In genomic region chr5:106862450-106863193, GRCh38 we compare ENCODE assay signal across 14 cellular contexts.
DNase-seq lines count a peak whose midpoint lies in the region; ATAC-seq and TF ChIP-seq lines count a peak whose summit lies in the region.
"Had no signal": no experiment of that assay in that cellular context is flagged by ENCODE, and none has a peak within 500 bp of the region (broad histone marks: within the 10 kb centered on the region; RNA-seq: fewer than 3 reads in every experiment).

No MANE protein-coding gene starts in this region.

- no peaks in the 10 kb centered on the region for H3K9me3 Mint-ChIP-seq in activated T-helper 1 cell treated with anti-CD3 and anti-CD28 coated beads, Interleukin-12 subunit alpha, Interleukin-12 subunit beta, Interleukin-2, Interleukin-4 antibody, amounts not matched to agents 30 ng/mL and 10 ng/mL and 1 ng/mL, durations not matched to agents 14 hours and 24 hours and 36 hours
- H3K9me3 Mint-ChIP-seq: activated naive CD4-positive, alpha-beta T cell treated with anti-CD3 and anti-CD28 coated beads, Interleukin-2, amount 50 U/mL, for 24 hours; stimulated activated naive CD8-positive, alpha-beta T cell treated with anti-CD3 and anti-CD28 coated beads, Interleukin-15, Interleukin-2, amounts not matched to agents 100 ng/mL and 50 ng/mL, for 24 hours had no signal

- intact Hi-C loops in activated T-helper 1 cell treated with anti-CD3 and anti-CD28 coated beads, Interleukin-12 subunit alpha, Interleukin-12 subunit beta, Interleukin-2, Interleukin-4 antibody, amounts not matched to agents 30 ng/mL and 10 ng/mL and 1 ng/mL, durations not matched to agents 14 hours and 24 hours and 36 hours (cut with micrococcal nuclease) = no loop called here
- intact Hi-C loops in body of pancreas (cut with DNase I) = no loop called here

- no peak overlapping the region for H3K4me3 Mint-ChIP-seq in activated T-helper 1 cell treated with anti-CD3 and anti-CD28 coated beads, Interleukin-12 subunit alpha, Interleukin-12 subunit beta, Interleukin-2, Interleukin-4 antibody, amounts not matched to agents 30 ng/mL and 10 ng/mL and 1 ng/mL, durations not matched to agents 14 hours and 24 hours and 36 hours
- H3K4me3 Mint-ChIP-seq: activated naive CD4-positive, alpha-beta T cell treated with anti-CD3 and anti-CD28 coated beads, Interleukin-2, amount 50 U/mL, for 24 hours; CD4-positive, CD25-positive, alpha-beta regulatory T cell; stimulated activated naive CD8-positive, alpha-beta T cell treated with anti-CD3 and anti-CD28 coated beads, Interleukin-15, Interleukin-2, amounts not matched to agents 100 ng/mL and 50 ng/mL, for 24 hours had no signal

- H3K36me3 Mint-ChIP-seq in activated T-helper 1 cell treated with anti-CD3 and anti-CD28 coated beads, Interleukin-12 subunit alpha, Interleukin-12 subunit beta, Interleukin-2, Interleukin-4 antibody, amounts not matched to agents 30 ng/mL and 10 ng/mL and 1 ng/mL, durations not matched to agents 14 hours and 24 hours and 36 hours (ENCODE audit: low read depth) = no peaks in the 10 kb centered on the region
- H3K36me3 Mint-ChIP-seq: activated naive CD4-positive, alpha-beta T cell treated with anti-CD3 and anti-CD28 coated beads, Interleukin-2, amount 50 U/mL, for 24 hours; CD4-positive, CD25-positive, alpha-beta regulatory T cell had no signal

- no peaks in the 10 kb centered on the region for H3K4me1 ChIP-seq in body of pancreas

- H3K27ac ChIP-seq in body of pancreas = no peak overlapping the region
- H3K27ac ChIP-seq: HL-60 had no signal

- no peaks in the 10 kb centered on the region for H3K27me3 ChIP-seq in body of pancreas

- DNase-seq in COLO668 (lab: John Stamatoyannopoulos, UW; ENCODE audit: unreplicated experiment) (peak; percentile 15), HFF-Myc (ENCODE audit: extremely low read depth, low read depth) (peak; percentile 21), SHP77 (lab: John Stamatoyannopoulos, UW) (peak; percentile 94), fibroblast of the conjunctiva (ENCODE audit: low read depth) (peak; percentile 36), body of pancreas (no peak)
- no peak for DNase-seq in activated T-helper 1 cell treated with anti-CD3 and anti-CD28 coated beads, Interleukin-12 subunit alpha, Interleukin-12 subunit beta, Interleukin-2, Interleukin-4 antibody, amounts not matched to agents 30 ng/mL and 10 ng/mL and 1 ng/mL, durations not matched to agents 14 hours and 24 hours and 36 hours (ENCODE audit: low spot score)
- DNase-seq in activated CD4-positive, CD25-positive, alpha-beta regulatory T cell (lab: John Stamatoyannopoulos, UW) = no peak
- DNase-seq: CD4-positive, CD25-positive, alpha-beta regulatory T cell; NCI-H1436 treated with DMSO at 0.1 percent for 48 hours; SIG-M5 had no signal

- H3K4me3 ChIP-seq in HFF-Myc (replicated peaks; ENCODE audit: low read depth, low read length) (no peak overlapping the region), body of pancreas (no peak overlapping the region)

- TF ChIP-seq CTCF in HFF-Myc (IDR thresholded peaks at IDR 0.05; ENCODE audit: low read depth, low read length, missing control alignments) = no peak
- TF ChIP-seq CTCF in body of pancreas (IDR thresholded peaks at IDR 0.05) = no peak

- WGBS in body of pancreas, 2 donors = 47 to 54% methylated on average over 3 of the region's 3 CpGs

- no peaks in the 10 kb centered on the region for H3K36me3 ChIP-seq in body of pancreas (replicated peaks in 1 of 2; ENCODE audit: insufficient read depth in 1 of 2, low read depth in 2 of 2)

- no peaks in the 10 kb centered on the region for H3K27me3 Mint-ChIP-seq in activated T-helper 1 cell treated with anti-CD3 and anti-CD28 coated beads, Interleukin-12 subunit alpha, Interleukin-12 subunit beta, Interleukin-2, Interleukin-4 antibody, amounts not matched to agents 30 ng/mL and 10 ng/mL and 1 ng/mL, durations not matched to agents 14 hours and 24 hours and 36 hours (ENCODE audit: insufficient read depth)
- H3K27me3 Mint-ChIP-seq: activated naive CD4-positive, alpha-beta T cell treated with anti-CD3 and anti-CD28 coated beads, Interleukin-2, amount 50 U/mL, for 24 hours; CD4-positive, CD25-positive, alpha-beta regulatory T cell; stimulated activated naive CD8-positive, alpha-beta T cell treated with anti-CD3 and anti-CD28 coated beads, Interleukin-15, Interleukin-2, amounts not matched to agents 100 ng/mL and 50 ng/mL, for 24 hours had no signal

- H3K27ac Mint-ChIP-seq in activated T-helper 1 cell treated with anti-CD3 and anti-CD28 coated beads, Interleukin-12 subunit alpha, Interleukin-12 subunit beta, Interleukin-2, Interleukin-4 antibody, amounts not matched to agents 30 ng/mL and 10 ng/mL and 1 ng/mL, durations not matched to agents 14 hours and 24 hours and 36 hours = no peak overlapping the region
- H3K27ac Mint-ChIP-seq: activated naive CD4-positive, alpha-beta T cell treated with anti-CD3 and anti-CD28 coated beads, Interleukin-2, amount 50 U/mL, for 24 hours; CD4-positive, CD25-positive, alpha-beta regulatory T cell; stimulated activated naive CD8-positive, alpha-beta T cell treated with anti-CD3 and anti-CD28 coated beads, Interleukin-15, Interleukin-2, amounts not matched to agents 100 ng/mL and 50 ng/mL, for 24 hours had no signal

- no peak for TF ChIP-seq POLR2A in body of pancreas (IDR thresholded peaks at IDR 0.05)

- no peaks in the 10 kb centered on the region for H3K4me1 Mint-ChIP-seq in activated T-helper 1 cell treated with anti-CD3 and anti-CD28 coated beads, Interleukin-12 subunit alpha, Interleukin-12 subunit beta, Interleukin-2, Interleukin-4 antibody, amounts not matched to agents 30 ng/mL and 10 ng/mL and 1 ng/mL, durations not matched to agents 14 hours and 24 hours and 36 hours (ENCODE audit: low read depth)
- H3K4me1 Mint-ChIP-seq: activated naive CD4-positive, alpha-beta T cell treated with anti-CD3 and anti-CD28 coated beads, Interleukin-2, amount 50 U/mL, for 24 hours; CD4-positive, CD25-positive, alpha-beta regulatory T cell had no signal

- no peaks in the 10 kb centered on the region for H3K9me3 ChIP-seq in body of pancreas

- no peak for ATAC-seq in HG03097 (IDR thresholded peaks at IDR 0.05; ENCODE audit: low FRiP score, unreplicated experiment)
- no peak for ATAC-seq in body of pancreas

Comparison
In these comparisons a context has a peak if more than half of its experiments do, and no peak if none do; other contexts are left out.
1. DNase-seq: peak in COLO668 (single experiment), HFF-Myc (single experiment), SHP77 (2 of 2) and fibroblast of the conjunctiva (single experiment); none in activated T-helper 1 cell treated with anti-CD3 and anti-CD28 coated beads, Interleukin-12 subunit alpha, Interleukin-12 subunit beta, Interleukin-2, Interleukin-4 antibody, amounts not matched to agents 30 ng/mL and 10 ng/mL and 1 ng/mL, durations not matched to agents 14 hours and 24 hours and 36 hours (single experiment), body of pancreas (0 of 4) and activated CD4-positive, CD25-positive, alpha-beta regulatory T cell (0 of 4).